In genomic region chr2:217165547-217165946, GRCh38 we compare ENCODE assay signal across 22 cellular contexts.
"Had no signal": no experiment of that assay in that cellular context is flagged by ENCODE, and none has a peak within 500 bp of the region (broad histone marks: within the 10 kb centered on the region; RNA-seq: fewer than 3 reads in every experiment).

No MANE protein-coding gene starts in this region.

- ATAC-seq: activated CD4-positive, alpha-beta T cell treated with anti-CD3 and anti-CD28 coated beads for 36 hours; activated naive CD8-positive, alpha-beta T cell treated with anti-CD3 and anti-CD28 coated beads, Interleukin-2, amount 50 U/mL, for 24 hours; activated T-cell treated with anti-CD3 and anti-CD28 coated beads, Interleukin-2, amount 50 U/mL, for 4 hours; activated T-helper 17 cell treated with anti-CD3 and anti-CD28 coated beads, Interleukin-2, amount 50 U/mL, for 72 hours; effector memory CD8-positive, alpha-beta T cell had no signal

- H3K27me3 ChIP-seq: ascending aorta, breast epithelium, gastroesophageal sphincter had no signal

- H3K4me3 ChIP-seq: ascending aorta, breast epithelium, coronary artery, dorsolateral prefrontal cortex, esophagus squamous epithelium, gastroesophageal sphincter, heart right ventricle had no signal

- H3K27ac ChIP-seq: ascending aorta, breast epithelium, coronary artery, dorsolateral prefrontal cortex, epithelial cell of prostate, esophagus squamous epithelium, gastroesophageal sphincter, heart right ventricle had no signal

- H3K4me1 ChIP-seq: breast epithelium had no signal

- H3K36me3 ChIP-seq: ascending aorta, breast epithelium, esophagus squamous epithelium, gastroesophageal sphincter, heart right ventricle had no signal

- H3K9me3 ChIP-seq: ascending aorta, breast epithelium, esophagus squamous epithelium, gastroesophageal sphincter had no signal

- DNase-seq: activated CD4-positive, alpha-beta memory T cell treated with anti-CD3 and anti-CD28 coated beads, Interleukin-2, amount 10 ng/mL, durations not matched to agents 7 days and 5 days; activated CD4-positive, alpha-beta T cell treated with anti-CD3 and anti-CD28 coated beads for 36 hours; activated CD4-positive, alpha-beta T cell treated with anti-CD3 and anti-CD28 coated beads, Interleukin-2, amount 10 ng/mL, durations not matched to agents 24 days and 14 days; activated CD4-positive, CD25-positive, alpha-beta regulatory T cell; activated CD4-positive, CD25-positive, alpha-beta regulatory T cell treated with anti-CD3 and anti-CD28 coated beads, Interleukin-2, amount 50 U/mL, for 72 hours; activated effector memory CD4-positive, alpha-beta T cell treated with Interleukin-2 at 50 U/mL for 16 hours; activated gamma-delta T cell treated with Interleukin-2 at 50 U/mL for 16 hours; activated naive CD4-positive, alpha-beta T cell treated with Interleukin-2 at 50 U/mL for 16 hours; activated naive CD8-positive, alpha-beta T cell treated with anti-CD3 and anti-CD28 coated beads for 36 hours; activated naive CD8-positive, alpha-beta T cell treated with anti-CD3 and anti-CD28 coated beads, Interleukin-2, amount 50 U/mL, for 24 hours; activated T-cell treated with anti-CD3 and anti-CD28 coated beads, Interleukin-2, amount 50 U/mL, for 4 hours; dorsolateral prefrontal cortex; effector memory CD8-positive, alpha-beta T cell; esophagus squamous epithelium; T-helper 2 cell had no signal
